Comparison of ENCODE assay signal across 9 cellular contexts in genomic region chr9:112753725-112754124, GRCh38. TPM values are rescaled to one million over a fixed set of nuclear protein-coding genes. Genes with fewer than 3 reads are reported as not detected.
DNase-seq lines count a peak whose midpoint lies in the region; ATAC-seq, FAIRE-seq and TF ChIP-seq lines count a peak whose summit lies in the region.
"Had no signal": no experiment of that assay in that cellular context is flagged by ENCODE, and none has a peak within 500 bp of the region (broad histone marks: within the 10 kb centered on the region; RNA-seq: fewer than 3 reads in every experiment).

No MANE protein-coding gene starts in this region.

- no peak for TF ChIP-seq CTCF in mesothelial cell of epicardium (IDR thresholded peaks at IDR 0.05; ENCODE audit: unreplicated experiment)

- peaks cover 52% of the 10 kb centered on the region for H3K4me1 Mint-ChIP-seq in activated T-helper 2 cell treated with anti-CD3 and anti-CD28 coated beads, Interferon-gamma antibody, Interleukin-2, Interleukin-4, amounts not matched to agents 10 μg/mL and 5 μg/mL and 100 μg/mL, durations not matched to agents 14 hours and 24 hours and 36 hours (ENCODE audit: low read depth)
- H3K4me1 Mint-ChIP-seq in mesothelial cell of epicardium = peaks cover 51% of the 10 kb centered on the region

- H3K27ac Mint-ChIP-seq in activated T-helper 2 cell treated with anti-CD3 and anti-CD28 coated beads, Interferon-gamma antibody, Interleukin-2, Interleukin-4, amounts not matched to agents 10 μg/mL and 5 μg/mL and 100 μg/mL, durations not matched to agents 14 hours and 24 hours and 36 hours = peak overlapping the region; percentile 10
- H3K27ac Mint-ChIP-seq in mesothelial cell of epicardium = no peak overlapping the region

- no peaks in the 10 kb centered on the region for H3K9me3 Mint-ChIP-seq in activated T-helper 2 cell treated with anti-CD3 and anti-CD28 coated beads, Interferon-gamma antibody, Interleukin-2, Interleukin-4, amounts not matched to agents 10 μg/mL and 5 μg/mL and 100 μg/mL, durations not matched to agents 14 hours and 24 hours and 36 hours
- H3K9me3 Mint-ChIP-seq in mesothelial cell of epicardium = no peaks in the 10 kb centered on the region

- peaks cover 12% of the 10 kb centered on the region for H3K27me3 Mint-ChIP-seq in activated T-helper 2 cell treated with anti-CD3 and anti-CD28 coated beads, Interferon-gamma antibody, Interleukin-2, Interleukin-4, amounts not matched to agents 10 μg/mL and 5 μg/mL and 100 μg/mL, durations not matched to agents 14 hours and 24 hours and 36 hours (ENCODE audit: low read depth)
- no peaks in the 10 kb centered on the region for H3K27me3 Mint-ChIP-seq in mesothelial cell of epicardium (ENCODE audit: low read depth)

- no peaks in the 10 kb centered on the region for H3K36me3 Mint-ChIP-seq in activated T-helper 2 cell treated with anti-CD3 and anti-CD28 coated beads, Interferon-gamma antibody, Interleukin-2, Interleukin-4, amounts not matched to agents 10 μg/mL and 5 μg/mL and 100 μg/mL, durations not matched to agents 14 hours and 24 hours and 36 hours (ENCODE audit: low read depth)
- no peaks in the 10 kb centered on the region for H3K36me3 Mint-ChIP-seq in mesothelial cell of epicardium

- TF ChIP-seq POLR2A in H54 (IDR thresholded peaks at IDR 0.05; ENCODE audit: low read depth, low read length) = no peak

- intact Hi-C loops in activated T-helper 2 cell treated with anti-CD3 and anti-CD28 coated beads, Interferon-gamma antibody, Interleukin-2, Interleukin-4, amounts not matched to agents 10 μg/mL and 5 μg/mL and 100 μg/mL, durations not matched to agents 14 hours and 24 hours and 36 hours (cut with micrococcal nuclease) = loop anchor here (1.0 to 10.0 kb wide), 6 partner anchors 18 to 1941 kb away; partner anchors contain the start of gene KIAA1958

- FAIRE-seq in H54 (lab: Jason Lieb, UNC) = peak; percentile 96

- ATAC-seq in GM21360 (IDR thresholded peaks at IDR 0.05; ENCODE audit: unreplicated experiment) = no peak
- ATAC-seq in GM21526 (IDR thresholded peaks at IDR 0.05; ENCODE audit: low FRiP score, unreplicated experiment) = no peak
- ATAC-seq in GM21737 (IDR thresholded peaks at IDR 0.05; ENCODE audit: unreplicated experiment) = no peak

- peak; percentile 64 for DNase-seq in 8988T
- peak; percentile 83 for DNase-seq in H54 (ENCODE audit: insufficient read length, low spot score)
- DNase-seq in activated T-helper 2 cell treated with anti-CD3 and anti-CD28 coated beads, Interferon-gamma antibody, Interleukin-2, Interleukin-4, amounts not matched to agents 10 μg/mL and 5 μg/mL and 100 μg/mL, durations not matched to agents 14 hours and 24 hours and 36 hours (ENCODE audit: low spot score) = no peak
- DNase-seq in iris pigment epithelial cell (ENCODE audit: low read depth) = peak; percentile 93
- DNase-seq in mesothelial cell of epicardium (ENCODE audit: low spot score in 2 of 2, unreplicated experiment in 2 of 2) = no peak
- DNase-seq: NCI-H774 had no signal

- H3K4me3 Mint-ChIP-seq in activated T-helper 2 cell treated with anti-CD3 and anti-CD28 coated beads, Interferon-gamma antibody, Interleukin-2, Interleukin-4, amounts not matched to agents 10 μg/mL and 5 μg/mL and 100 μg/mL, durations not matched to agents 14 hours and 24 hours and 36 hours (ENCODE audit: low read depth) = no peak overlapping the region
- no peak overlapping the region for H3K4me3 Mint-ChIP-seq in mesothelial cell of epicardium

RNA-seq across cellular contexts. Expression of gene SNX30, which starts 3.2 kb away (rescaled TPM):
- total RNA-seq in activated T-helper 2 cell treated with anti-CD3 and anti-CD28 coated beads, Interferon-gamma antibody, Interleukin-2, Interleukin-4, amounts not matched to agents 10 μg/mL and 5 μg/mL and 100 μg/mL, durations not matched to agents 14 hours and 24 hours and 36 hours = 2.4 and 2.8 TPM in 2 replicates
- total RNA-seq in mesothelial cell of epicardium = 11.8 to 12.7 TPM (median 12.7 TPM) in 3 replicates

RNA-seq across cellular contexts. Expression of gene INIP, which starts 35.8 kb away (rescaled TPM):
- 34.2 and 36.6 TPM in 2 replicates for total RNA-seq in activated T-helper 2 cell treated with anti-CD3 and anti-CD28 coated beads, Interferon-gamma antibody, Interleukin-2, Interleukin-4, amounts not matched to agents 10 μg/mL and 5 μg/mL and 100 μg/mL, durations not matched to agents 14 hours and 24 hours and 36 hours
- total RNA-seq in mesothelial cell of epicardium = 21.1 to 25.6 TPM (median 23.3 TPM) in 3 replicates

Comparison
In these comparisons a context has a peak if more than half of its experiments do, and no peak if none do; other contexts are left out.
1. DNase-seq: peak in 8988T (single experiment), H54 (single experiment) and iris pigment epithelial cell (single experiment); none in activated T-helper 2 cell treated with anti-CD3 and anti-CD28 coated beads, Interferon-gamma antibody, Interleukin-2, Interleukin-4, amounts not matched to agents 10 μg/mL and 5 μg/mL and 100 μg/mL, durations not matched to agents 14 hours and 24 hours and 36 hours (single experiment) and mesothelial cell of epicardium (0 of 2).